ENCODE assay signal across 15 cellular contexts in genomic region chr14:51302319-51303030, GRCh38.
DNase-seq lines count a peak whose midpoint lies in the region; FAIRE-seq and TF ChIP-seq lines count a peak whose summit lies in the region.
"Had no signal": no experiment of that assay in that cellular context is flagged by ENCODE, and none has a peak within 500 bp of the region (broad histone marks: within the 10 kb centered on the region; RNA-seq: fewer than 3 reads in every experiment).

No MANE protein-coding gene starts in this region.

- H3K27ac ChIP-seq in PC-9 (peak overlapping the region; percentile 78), GM23248 (no peak overlapping the region)
- H3K27ac ChIP-seq: left ventricle myocardium inferior, neutrophil, SJCRH30 had no signal

- H3K9ac ChIP-seq in GM23248, result no peak overlapping the region

- H4K20me1 ChIP-seq in PC-9 (ENCODE audit: insufficient read depth) (no peaks in the 10 kb centered on the region), GM23248 (ENCODE audit: insufficient read depth) (no peaks in the 10 kb centered on the region)

- no peak overlapping the region for H3K4me3 ChIP-seq in PC-9
- H3K4me3 ChIP-seq in foreskin fibroblast (ENCODE audit: low read depth in 1 of 2, low read length in 2 of 2), result no peak overlapping the region
- no peak overlapping the region for H3K4me3 ChIP-seq in GM23248
- H3K4me3 ChIP-seq: left ventricle myocardium inferior, SJCRH30 had no signal

- POLR2A ChIA-PET in PC-9 (lab: Charles Lee; ENCODE audit: unreplicated experiment), result interaction anchor here (0.6 to 0.7 kb wide), 3 partner anchors 13 to 653 kb away, joined by 3 to 10 read pairs (median 4); no protein-coding TSS in a partner anchor

- TF ChIP-seq CTCF in PC-9 (conservative IDR thresholded peaks at IDR 0.05) (no peak), foreskin fibroblast (IDR thresholded peaks at IDR 0.05; ENCODE audit: low read depth, low read length) (no peak), D721Med (IDR thresholded peaks at IDR 0.05; ENCODE audit: insufficient read depth, missing control alignments) (no peak)

- DNase-seq in DMS153 (lab: John Stamatoyannopoulos, UW), result peak; percentile 12
- peak; percentile 43 for DNase-seq in MV-4-11 (lab: John Stamatoyannopoulos, UW)
- DNase-seq in PC-9, result peak; percentile 34 to 62
- peak; percentile 25 to 52 for DNase-seq in foreskin fibroblast
- DNase-seq in D721Med (ENCODE audit: insufficient read length, low spot score), result no peak
- DNase-seq in GM23248, result no peak
- no peak for DNase-seq in NCI-H82 treated with DMSO at 0.1 percent for 48 hours (lab: John Stamatoyannopoulos, UW; ENCODE audit: unreplicated experiment)
- DNase-seq in stimulated activated CD8-positive, alpha-beta memory T cell treated with anti-CD3 and anti-CD28 coated beads, Interleukin-4, amount 100 ng/mL, for 48 hours, result no peak
- DNase-seq: activated gamma-delta T cell, Caco-2, HFFc6, left ventricle myocardium inferior, SJCRH30 had no signal

- intact Hi-C loops in PC-9 (cut with micrococcal nuclease; ENCODE audit: unreplicated experiment), result loop anchor here (1.0 kb wide), 1 partner anchor 18 kb away; no protein-coding TSS in a partner anchor

- H3K4me2 ChIP-seq in PC-9, result peak overlapping the region; percentile 56
- no peak overlapping the region for H3K4me2 ChIP-seq in GM23248 (ENCODE audit: unreplicated experiment)

- WGBS in GM23248 (ENCODE audit: low coverage in 1 of 2, low lambda C conversion rate in 2 of 2, missing lambda C conversion rate in 2 of 2), 2 experiments, result 97 to 100% methylated on average over 3 of the region's 3 CpGs

- FAIRE-seq in D721Med (lab: Jason Lieb, UNC), result no peak
- FAIRE-seq: colon had no signal

- no peaks in the 10 kb centered on the region for H3K79me2 ChIP-seq in PC-9 (ENCODE audit: low read depth)
- no peaks in the 10 kb centered on the region for H3K79me2 ChIP-seq in GM23248 (ENCODE audit: insufficient read depth)

- no peak overlapping the region for H2AFZ ChIP-seq in PC-9
- no peak overlapping the region for H2AFZ ChIP-seq in GM23248

- H3F3A ChIP-seq in PC-9 (ENCODE audit: insufficient read depth, low read depth) (peaks cover 12% of the 10 kb centered on the region), GM23248 (ENCODE audit: insufficient read depth) (peaks cover 27% of the 10 kb centered on the region)

- H3K9me3 ChIP-seq in PC-9 (ENCODE audit: insufficient read depth, low read depth) (no peaks in the 10 kb centered on the region), GM23248 (ENCODE audit: low read depth) (no peaks in the 10 kb centered on the region)
- H3K9me3 ChIP-seq: Caco-2, left ventricle myocardium inferior, neutrophil, SJCRH30 had no signal

- H3K36me3 ChIP-seq in PC-9 (ENCODE audit: low read depth) (no peaks in the 10 kb centered on the region), GM23248 (ENCODE audit: low read depth) (no peaks in the 10 kb centered on the region)
- H3K36me3 ChIP-seq: left ventricle myocardium inferior, neutrophil, SJCRH30 had no signal

- no TSS peak for BruUV-seq in PC-9 (replicated peaks; lab: Mats Ljungman, UMichigan)

- H3K27me3 ChIP-seq in PC-9 (ENCODE audit: insufficient read depth, low read depth), result no peaks in the 10 kb centered on the region
- H3K27me3 ChIP-seq in GM23248 (replicated peaks; ENCODE audit: insufficient read depth), result no peaks in the 10 kb centered on the region
- H3K27me3 ChIP-seq: neutrophil, SJCRH30 had no signal

- in situ Hi-C loops in GM23248 (cut with MboI), result no loop called here

- CTCF ChIA-PET in PC-9 (lab: Charles Lee), result no interaction called here

- H3K4me1 ChIP-seq in PC-9 (replicated peaks; ENCODE audit: insufficient read depth) (peaks cover 38% of the 10 kb centered on the region), GM23248 (ENCODE audit: insufficient read depth) (peaks cover 25% of the 10 kb centered on the region)
- H3K4me1 ChIP-seq: Caco-2 had no signal

- H3K9me2 ChIP-seq in PC-9 (ENCODE audit: insufficient read depth) (no peaks in the 10 kb centered on the region), GM23248 (ENCODE audit: insufficient read depth) (no peaks in the 10 kb centered on the region)

Comparison
In these comparisons a context has a peak if more than half of its experiments do, and no peak if none do; other contexts are left out.
1. DNase-seq: peak in DMS153 (single experiment), MV-4-11 (single experiment), PC-9 (2 of 2) and foreskin fibroblast (2 of 2); none in D721Med (single experiment), GM23248 (single experiment), NCI-H82 treated with DMSO at 0.1 percent for 48 hours (single experiment) and stimulated activated CD8-positive, alpha-beta memory T cell treated with anti-CD3 and anti-CD28 coated beads, Interleukin-4, amount 100 ng/mL, for 48 hours (single experiment).